ENCODE assay signal across 28 cellular contexts in genomic region chr12:69269736-69270135, GRCh38.
"Had no signal": no experiment of that assay in that cellular context is flagged by ENCODE, and none has a peak within 500 bp of the region (broad histone marks: within the 10 kb centered on the region; RNA-seq: fewer than 3 reads in every experiment).

No MANE protein-coding gene starts in this region.

- H3K9me3 ChIP-seq: ovary, prostate gland, right atrium auricular region, right lobe of liver, sigmoid colon, stomach, tibial artery, transverse colon, upper lobe of right lung, uterus had no signal

- H3K27ac ChIP-seq: neural progenitor cell, ovary, parathyroid adenoma, prostate gland, right atrium auricular region, right lobe of liver, sigmoid colon, stomach, tibial artery, transverse colon, upper lobe of right lung, uterus had no signal

- H3K79me2 ChIP-seq: parathyroid adenoma had no signal

- H3K27me3 ChIP-seq: neural progenitor cell, ovary, right atrium auricular region, right lobe of liver, sigmoid colon, stomach, tibial artery, transverse colon, upper lobe of right lung, uterus had no signal

- ATAC-seq: naive thymus-derived CD4-positive, alpha-beta T cell; natural killer cell; right lobe of liver; stimulated activated effector memory CD8-positive, alpha-beta T cell treated with anti-CD3 and anti-CD28 coated beads, Interleukin-12 subunit alpha, Interleukin-12 subunit beta, amount 100 ng/mL, for 72 hours; stimulated activated naive B cell treated with anti-CD40 and anti-IgM and Interleukin-4, amounts not matched to agents 10 μg/mL and 1 μg/mL and 100 μg/mL, for 72 hours; upper lobe of right lung had no signal

- DNase-seq: naive thymus-derived CD4-positive, alpha-beta T cell; natural killer cell; occipital lobe; ovary; posterior cingulate gyrus; retina; right lobe of liver; sigmoid colon; small intestine; stimulated activated CD4-positive, alpha-beta T cell treated with anti-CD3 and anti-CD28 coated beads, Interleukin-15, amount 100 ng/mL, for 24 hours; stimulated activated CD4-positive, alpha-beta T cell treated with anti-CD3 and anti-CD28 coated beads, Interleukin-2, amount 100 ng/mL, for 24 hours; stimulated activated CD4-positive, alpha-beta T cell treated with anti-CD3 and anti-CD28 coated beads, Interleukin-2, amount 100 ng/mL, for 48 hours; stimulated activated CD4-positive, alpha-beta T cell treated with anti-CD3 and anti-CD28 coated beads, Interleukin-4, amount 100 ng/mL, for 24 hours; stimulated activated naive B cell treated with anti-CD40 and anti-IgM and Interleukin-4, amounts not matched to agents 10 μg/mL and 1 μg/mL and 100 μg/mL, for 72 hours; stimulated activated naive CD4-positive, alpha-beta T cell treated with Interleukin-2 at 50 U/mL for 16 hours; stomach; tibial artery; transverse colon; upper lobe of right lung; uterus had no signal

- FAIRE-seq: small intestine had no signal

- H3K9ac ChIP-seq: neural progenitor cell, parathyroid adenoma had no signal

- H3K36me3 ChIP-seq: ovary, prostate gland, right lobe of liver, uterus had no signal

- H3K27ac Mint-ChIP-seq: natural killer cell; nephron; neural progenitor cell; stimulated activated effector memory CD8-positive, alpha-beta T cell treated with anti-CD3 and anti-CD28 coated beads, Interleukin-12 subunit alpha, Interleukin-12 subunit beta, amount 100 ng/mL, for 72 hours; stimulated activated naive B cell treated with anti-CD40 and anti-IgM and Interleukin-4, amounts not matched to agents 10 μg/mL and 1 μg/mL and 100 μg/mL, for 72 hours; stimulated activated naive CD8-positive, alpha-beta T cell treated with anti-CD3 and anti-CD28 coated beads, Interleukin-15, Interleukin-2, amounts not matched to agents 100 ng/mL and 50 ng/mL, for 24 hours; type B pancreatic cell had no signal

- H3K4me3 Mint-ChIP-seq: naive thymus-derived CD4-positive, alpha-beta T cell; natural killer cell; nephron; neural progenitor cell; stimulated activated effector memory CD8-positive, alpha-beta T cell treated with anti-CD3 and anti-CD28 coated beads, Interleukin-12 subunit alpha, Interleukin-12 subunit beta, amount 100 ng/mL, for 72 hours; stimulated activated naive B cell treated with anti-CD40 and anti-IgM and Interleukin-4, amounts not matched to agents 10 μg/mL and 1 μg/mL and 100 μg/mL, for 72 hours; stimulated activated naive CD8-positive, alpha-beta T cell treated with anti-CD3 and anti-CD28 coated beads, Interleukin-15, Interleukin-2, amounts not matched to agents 100 ng/mL and 50 ng/mL, for 24 hours; type B pancreatic cell had no signal

- H3K9me3 Mint-ChIP-seq: naive thymus-derived CD4-positive, alpha-beta T cell; natural killer cell; nephron; neural progenitor cell; stimulated activated effector memory CD8-positive, alpha-beta T cell treated with anti-CD3 and anti-CD28 coated beads, Interleukin-12 subunit alpha, Interleukin-12 subunit beta, amount 100 ng/mL, for 72 hours; stimulated activated naive B cell treated with anti-CD40 and anti-IgM and Interleukin-4, amounts not matched to agents 10 μg/mL and 1 μg/mL and 100 μg/mL, for 72 hours; stimulated activated naive CD8-positive, alpha-beta T cell treated with anti-CD3 and anti-CD28 coated beads, Interleukin-15, Interleukin-2, amounts not matched to agents 100 ng/mL and 50 ng/mL, for 24 hours; type B pancreatic cell had no signal

- H3K4me1 ChIP-seq: neural progenitor cell, parathyroid adenoma, prostate gland, right lobe of liver, upper lobe of right lung, uterus had no signal

- H3K4me1 Mint-ChIP-seq: nephron, neural progenitor cell had no signal

- H3K4me3 ChIP-seq: neural progenitor cell, ovary, prostate gland, right atrium auricular region, right lobe of liver, sigmoid colon, stomach, tibial artery, transverse colon, upper lobe of right lung, uterus had no signal

- H3K4me2 ChIP-seq: neural progenitor cell had no signal

- H3K27me3 Mint-ChIP-seq: naive thymus-derived CD4-positive, alpha-beta T cell; stimulated activated naive B cell treated with anti-CD40 and anti-IgM and Interleukin-4, amounts not matched to agents 10 μg/mL and 1 μg/mL and 100 μg/mL, for 72 hours; stimulated activated naive CD8-positive, alpha-beta T cell treated with anti-CD3 and anti-CD28 coated beads, Interleukin-15, Interleukin-2, amounts not matched to agents 100 ng/mL and 50 ng/mL, for 24 hours; type B pancreatic cell had no signal

- H2AFZ ChIP-seq: neural progenitor cell, parathyroid adenoma had no signal
